Comparison of ENCODE assay signal across 31 cellular contexts in the genomic region with DNA sequence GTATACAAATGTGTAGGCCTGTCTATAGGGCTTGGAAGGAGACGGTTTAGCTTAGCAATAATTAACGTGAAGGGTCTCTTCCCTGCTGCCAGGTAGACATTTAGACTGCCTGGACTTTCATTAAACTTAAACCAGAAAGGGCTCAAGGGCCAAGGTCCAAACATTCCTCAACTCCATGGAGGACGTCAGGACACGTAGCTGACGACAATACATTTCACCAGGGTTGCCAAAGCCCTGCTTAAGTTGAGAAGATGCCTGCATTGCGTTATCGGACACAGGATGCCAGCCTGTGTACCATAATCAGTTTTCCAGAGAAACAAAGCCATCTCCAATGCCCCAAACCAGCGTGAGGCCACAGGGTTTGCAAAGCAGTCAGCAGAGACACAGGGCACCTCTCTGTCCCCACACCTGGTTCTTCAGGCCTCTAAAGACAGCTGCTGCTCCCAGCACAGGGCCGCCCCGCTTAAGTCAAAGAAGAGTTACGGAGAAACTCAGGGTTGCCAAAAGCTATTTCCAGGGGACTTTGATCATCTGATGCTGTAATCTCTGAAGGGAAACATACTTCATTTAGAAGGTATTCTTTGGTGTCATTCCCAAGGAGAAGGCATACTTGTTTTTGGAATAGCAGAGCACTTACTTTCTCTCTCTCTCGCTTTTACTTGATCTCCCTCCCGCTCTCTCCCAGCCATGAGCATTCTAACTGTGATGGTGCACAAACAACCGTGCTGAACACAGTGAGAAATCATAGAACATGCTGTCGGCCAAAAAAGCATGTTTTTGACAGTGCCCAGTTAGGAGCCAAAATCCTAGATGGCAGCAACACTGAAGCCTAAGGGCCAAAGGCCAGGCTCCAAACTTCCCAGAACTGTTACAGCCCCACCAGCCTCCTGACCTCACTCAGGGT. TPM values are rescaled to one million over a fixed set of nuclear protein-coding genes. Genes with fewer than 3 reads are reported as not detected.
DNase-seq lines count a peak whose midpoint lies in the region; FAIRE-seq and TF ChIP-seq lines count a peak whose summit lies in the region.
"Had no signal": no experiment of that assay in that cellular context is flagged by ENCODE, and none has a peak within 500 bp of the region (broad histone marks: within the 10 kb centered on the region; RNA-seq: fewer than 3 reads in every experiment).

No MANE protein-coding gene starts in this region.

- H3K36me3 ChIP-seq in astrocyte (ENCODE audit: insufficient read depth, low read length) (no peaks in the 10 kb centered on the region), muscle layer of duodenum (ENCODE audit: control insufficient read depth in 1 of 2, insufficient read depth in 2 of 2, low read length in 2 of 2) (no peaks in the 10 kb centered on the region), suprapubic skin (no peaks in the 10 kb centered on the region)
- H3K36me3 ChIP-seq: lower lobe of right lung, Peyer's patch had no signal

- H3K27ac ChIP-seq in astrocyte (ENCODE audit: low read depth, low read length) (no peak overlapping the region), muscle layer of duodenum (ENCODE audit: low read length) (peak overlapping the region; percentile 32), suprapubic skin (peak overlapping the region; percentile 43)
- H3K27ac ChIP-seq: lower lobe of right lung, parathyroid adenoma had no signal

- H3K27me3 ChIP-seq in astrocyte (ENCODE audit: insufficient read depth, low read length) (no peaks in the 10 kb centered on the region), muscle layer of duodenum (ENCODE audit: low read depth, low read length) (no peaks in the 10 kb centered on the region), suprapubic skin (no peaks in the 10 kb centered on the region)
- H3K27me3 ChIP-seq: Peyer's patch had no signal

- no peaks in the 10 kb centered on the region for H3K9me3 Mint-ChIP-seq in astrocyte (ENCODE audit: unreplicated experiment)
- H3K9me3 Mint-ChIP-seq: activated CD8-positive, alpha-beta T cell treated with anti-CD3 and anti-CD28 coated beads for 36 hours; activated naive CD4-positive, alpha-beta T cell treated with anti-CD3 and anti-CD28 coated beads for 36 hours; brain; CD8-positive, alpha-beta memory T cell; T-helper 2 cell treated with Interferon-gamma antibody and Interleukin-4, amounts not matched to agents 5 μg/mL and 100 μg/mL, for 36 hours had no signal

- no peaks in the 10 kb centered on the region for H3K79me2 ChIP-seq in astrocyte (ENCODE audit: insufficient read depth, low read length)
- H3K79me2 ChIP-seq: parathyroid adenoma had no signal

- H3K4me2 ChIP-seq in astrocyte (ENCODE audit: low read length), result no peak overlapping the region

- TF ChIP-seq EP300 in suprapubic skin (IDR thresholded peaks at IDR 0.05), result no peak

- H4K20me1 ChIP-seq in astrocyte (ENCODE audit: insufficient read depth, low read length), result no peaks in the 10 kb centered on the region

- no peak overlapping the region for H3K27ac Mint-ChIP-seq in astrocyte (ENCODE audit: unreplicated experiment)
- H3K27ac Mint-ChIP-seq: activated CD4-positive, alpha-beta T cell treated with anti-CD3 and anti-CD28 coated beads for 36 hours; activated CD8-positive, alpha-beta T cell treated with anti-CD3 and anti-CD28 coated beads for 36 hours; activated naive CD4-positive, alpha-beta T cell treated with anti-CD3 and anti-CD28 coated beads for 36 hours; brain; CD8-positive, alpha-beta memory T cell; T-helper 2 cell treated with Interferon-gamma antibody and Interleukin-4, amounts not matched to agents 5 μg/mL and 100 μg/mL, for 36 hours had no signal

- FAIRE-seq in astrocyte (lab: Jason Lieb, UNC), result no peak
- FAIRE-seq: endothelial cell of umbilical vein, GM18507, H54 had no signal

- DNase-seq in astrocyte (ENCODE audit: low read depth) (peak; percentile 24), fibroblast of the aortic adventitia (ENCODE audit: low read depth) (peak; percentile 47), suprapubic skin (ENCODE audit: low spot score in 2 of 2) (peak in 1 of 2 donors; percentile 70), SK-N-DZ (ENCODE audit: low spot score) (no peak), NCI-H1436 treated with DMSO at 0.1 percent for 48 hours (lab: John Stamatoyannopoulos, UW) (no peak), activated T-cell treated with anti-CD3 and anti-CD28 coated beads for 4 hours (no peak), NOMO-1 treated with dmso at 0.1 percent for 144 hours (lab: John Stamatoyannopoulos, UW; ENCODE audit: unreplicated experiment) (no peak)
- DNase-seq: activated CD4-positive, alpha-beta T cell treated with anti-CD3 and anti-CD28 coated beads for 36 hours; activated CD8-positive, alpha-beta memory T cell treated with anti-CD3 and anti-CD28 coated beads, Interleukin-2, amount 50 U/mL, for 48 hours; activated CD8-positive, alpha-beta T cell treated with anti-CD3 and anti-CD28 coated beads for 36 hours; activated naive CD4-positive, alpha-beta T cell treated with anti-CD3 and anti-CD28 coated beads for 36 hours; CD8-positive, alpha-beta memory T cell; DMS 273 treated with DMSO at 0.1 percent for 48 hours; head of caudate nucleus; islet precursor cell; lower lobe of right lung; mucosa of descending colon; NCI-H1092 treated with DMSO at 0.1 percent for 48 hours; NCI-H2029; NCI-H526 treated with DMSO at 0.1 percent for 48 hours; Peyer's patch; SHP77 treated with DMSO at 0.1 percent for 48 hours; stimulated activated CD4-positive, alpha-beta T cell treated with anti-CD3 and anti-CD28 coated beads, Interleukin-4, amount 100 ng/mL, for 24 hours; trophoblast cell had no signal

- no peaks in the 10 kb centered on the region for H3K4me1 ChIP-seq in astrocyte (ENCODE audit: insufficient read depth, low read length)
- no peaks in the 10 kb centered on the region for H3K4me1 ChIP-seq in muscle layer of duodenum (ENCODE audit: control insufficient read depth in 1 of 2, insufficient read depth in 2 of 2, low read length in 2 of 2)
- H3K4me1 ChIP-seq in suprapubic skin, result peaks cover 5% of the 10 kb centered on the region
- H3K4me1 ChIP-seq: lower lobe of right lung, parathyroid adenoma, Peyer's patch had no signal

- TF ChIP-seq POLR2A in suprapubic skin (IDR thresholded peaks at IDR 0.05), result no peak

- H3K9me3 ChIP-seq in astrocyte (ENCODE audit: insufficient read depth, low read depth, low read length), result no peaks in the 10 kb centered on the region
- H3K9me3 ChIP-seq in muscle layer of duodenum (ENCODE audit: control insufficient read depth in 1 of 2, low read length in 2 of 2), result no peaks in the 10 kb centered on the region
- H3K9me3 ChIP-seq in suprapubic skin, result no peaks in the 10 kb centered on the region
- H3K9me3 ChIP-seq: lower lobe of right lung, mucosa of descending colon, Peyer's patch had no signal

- no peak overlapping the region for H2AFZ ChIP-seq in astrocyte (ENCODE audit: low read depth, low read length)
- H2AFZ ChIP-seq: parathyroid adenoma had no signal

- H3K4me3 ChIP-seq in astrocyte (ENCODE audit: insufficient read depth, low read depth, low read length), result no peak overlapping the region
- H3K4me3 ChIP-seq in fibroblast of the aortic adventitia (ENCODE audit: low read depth, low read length), result no peak overlapping the region
- H3K4me3 ChIP-seq in muscle layer of duodenum (ENCODE audit: low read depth in 1 of 2, low read length in 2 of 2), result no peak overlapping the region
- H3K4me3 ChIP-seq in suprapubic skin, result no peak overlapping the region
- H3K4me3 ChIP-seq: lower lobe of right lung, mucosa of descending colon, Peyer's patch had no signal

- WGBS in suprapubic skin, result 66% methylated on average over 15 of the region's 15 CpGs

- no peaks in the 10 kb centered on the region for H3K36me3 Mint-ChIP-seq in astrocyte (ENCODE audit: low read depth, unreplicated experiment)
- H3K36me3 Mint-ChIP-seq: brain; CD8-positive, alpha-beta memory T cell had no signal

- H3K4me3 Mint-ChIP-seq in astrocyte (ENCODE audit: unreplicated experiment), result no peak overlapping the region
- H3K4me3 Mint-ChIP-seq: activated CD4-positive, alpha-beta T cell treated with anti-CD3 and anti-CD28 coated beads for 36 hours; activated CD8-positive, alpha-beta T cell treated with anti-CD3 and anti-CD28 coated beads for 36 hours; activated naive CD4-positive, alpha-beta T cell treated with anti-CD3 and anti-CD28 coated beads for 36 hours; brain; T-helper 2 cell treated with Interferon-gamma antibody and Interleukin-4, amounts not matched to agents 5 μg/mL and 100 μg/mL, for 36 hours had no signal

- peaks cover 21% of the 10 kb centered on the region for H3K27me3 Mint-ChIP-seq in astrocyte (ENCODE audit: low read depth, unreplicated experiment)

- H3K9ac ChIP-seq in astrocyte (ENCODE audit: low read length), result no peak overlapping the region
- H3K9ac ChIP-seq: parathyroid adenoma had no signal

- no peaks in the 10 kb centered on the region for H3K4me1 Mint-ChIP-seq in astrocyte (ENCODE audit: low read depth, unreplicated experiment)
- H3K4me1 Mint-ChIP-seq: activated CD4-positive, alpha-beta T cell treated with anti-CD3 and anti-CD28 coated beads for 36 hours; brain; CD8-positive, alpha-beta memory T cell had no signal

- TF ChIP-seq CTCF in astrocyte (IDR thresholded peaks at IDR 0.05; ENCODE audit: insufficient read depth, low read depth, low read length) (no peak), fibroblast of the aortic adventitia (IDR thresholded peaks at IDR 0.05; ENCODE audit: insufficient read depth, low read length) (no peak), suprapubic skin (IDR thresholded peaks at IDR 0.05) (no peak)

RNA-seq across cellular contexts. Expression of gene TTC32, which starts 46.0 kb away (rescaled TPM):
- 3.9 and 4.2 TPM in 2 replicates for total RNA-seq in astrocyte
- total RNA-seq in fibroblast of the aortic adventitia (ENCODE audit: low replicate concordance), result 9.3 and 34.1 TPM in 2 replicates
- total RNA-seq in suprapubic skin, result 10 to 100 TPM; 10.8 to 42.6 (median 17.7) TPM
- polyA plus RNA-seq in SK-N-DZ (2014; cell fraction: cytosol; rRNA removed), result 31.5 and 35.0 TPM in 2 replicates
- polyA plus RNA-seq in SK-N-DZ (2014; cell fraction: nucleus; rRNA removed), result 76.4 and 81.4 TPM in 2 replicates

Comparison
In these comparisons a context has a peak if more than half of its experiments do, and no peak if none do; other contexts are left out.
1. DNase-seq: peak in astrocyte (single experiment) and fibroblast of the aortic adventitia (single experiment); none in SK-N-DZ (single experiment), NCI-H1436 treated with DMSO at 0.1 percent for 48 hours (single experiment), activated T-cell treated with anti-CD3 and anti-CD28 coated beads for 4 hours (single experiment) and NOMO-1 treated with dmso at 0.1 percent for 144 hours (single experiment).